12 cellular contexts compared by ENCODE assay signal in the genomic region with DNA sequence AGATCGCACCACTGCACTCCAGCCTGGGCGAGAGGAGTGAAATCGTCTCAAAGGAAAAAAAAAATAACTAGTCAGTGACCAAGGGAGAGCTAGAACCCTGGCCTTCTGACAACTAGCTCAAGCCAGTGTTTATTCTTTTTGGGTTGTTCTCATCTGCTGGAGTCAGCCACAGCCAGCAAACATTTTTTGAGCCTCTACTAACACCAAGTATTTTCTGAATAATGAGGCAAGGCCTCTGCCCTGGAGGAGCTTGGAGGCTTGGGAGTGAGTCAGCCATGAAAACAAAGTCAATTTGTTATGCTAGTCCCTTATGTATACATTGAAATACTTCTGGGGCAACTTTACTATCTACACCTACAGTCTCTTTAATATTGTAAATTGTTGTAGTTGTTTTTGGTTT. TPM values are rescaled to one million over a fixed set of nuclear protein-coding genes. Genes with fewer than 3 reads are reported as not detected.
DNase-seq lines count a peak whose midpoint lies in the region; ATAC-seq and TF ChIP-seq lines count a peak whose summit lies in the region.
"Had no signal": no experiment of that assay in that cellular context is flagged by ENCODE, and none has a peak within 500 bp of the region (broad histone marks: within the 10 kb centered on the region; RNA-seq: fewer than 3 reads in every experiment).

No MANE protein-coding gene starts in this region.

- H2AFZ ChIP-seq in fibroblast of lung (ENCODE audit: low read length) = no peak overlapping the region

- no peaks in the 10 kb centered on the region for H3K9me3 Mint-ChIP-seq in stimulated activated naive CD8-positive, alpha-beta T cell treated with anti-CD3 and anti-CD28 coated beads, Interleukin-15, amount 100 ng/mL, for 72 hours
- H3K9me3 Mint-ChIP-seq: immature natural killer cell had no signal

- H3K79me2 ChIP-seq in fibroblast of lung (ENCODE audit: control insufficient read depth, insufficient read depth, low read length) = no peaks in the 10 kb centered on the region

- H3K27me3 ChIP-seq in SJSA1 (replicated peaks) (no peaks in the 10 kb centered on the region), fibroblast of lung (ENCODE audit: control insufficient read depth, insufficient read depth, low read length) (no peaks in the 10 kb centered on the region), vagina (no peaks in the 10 kb centered on the region)
- H3K27me3 ChIP-seq: esophagus muscularis mucosa, stomach had no signal

- DNase-seq in Daoy (ENCODE audit: low read depth) (peak; percentile 67), SJSA1 (ENCODE audit: low read depth in 1 of 2, low spot score in 2 of 2) (peak; percentile 72 to 74), fibroblast of lung (ENCODE audit: low read depth in 2 of 2) (peak; percentile 92 to 93), renal cortical epithelial cell (ENCODE audit: low read depth) (peak; percentile 62), mucosa of gallbladder (ENCODE audit: low spot score) (no peak), vagina (ENCODE audit: extremely low spot score in 2 of 2) (no peak)
- no peak for DNase-seq in stimulated activated naive CD8-positive, alpha-beta T cell treated with anti-CD3 and anti-CD28 coated beads, Interleukin-15, amount 100 ng/mL, for 72 hours
- DNase-seq: activated CD4-positive, alpha-beta T cell treated with anti-CD3 and anti-CD28 coated beads, Interleukin-2, amount 50 U/mL, for 1 hour; immature natural killer cell; stomach had no signal

- no peaks in the 10 kb centered on the region for H3K4me1 Mint-ChIP-seq in stimulated activated naive CD8-positive, alpha-beta T cell treated with anti-CD3 and anti-CD28 coated beads, Interleukin-15, amount 100 ng/mL, for 72 hours
- H3K4me1 Mint-ChIP-seq: immature natural killer cell had no signal

- no peaks in the 10 kb centered on the region for H3K27me3 Mint-ChIP-seq in stimulated activated naive CD8-positive, alpha-beta T cell treated with anti-CD3 and anti-CD28 coated beads, Interleukin-15, amount 100 ng/mL, for 72 hours

- H3K36me3 ChIP-seq in SJSA1 (no peaks in the 10 kb centered on the region), fibroblast of lung (ENCODE audit: control insufficient read depth, insufficient read depth, low read length) (no peaks in the 10 kb centered on the region), vagina (no peaks in the 10 kb centered on the region)
- H3K36me3 ChIP-seq: stomach had no signal

- H3K27ac Mint-ChIP-seq in stimulated activated naive CD8-positive, alpha-beta T cell treated with anti-CD3 and anti-CD28 coated beads, Interleukin-15, amount 100 ng/mL, for 72 hours = no peak overlapping the region
- H3K27ac Mint-ChIP-seq: immature natural killer cell had no signal

- H3K9ac ChIP-seq in fibroblast of lung (ENCODE audit: insufficient read depth, low read length) = no peak overlapping the region

- peaks cover 24% of the 10 kb centered on the region for H3K4me1 ChIP-seq in SJSA1 (replicated peaks)
- H3K4me1 ChIP-seq in fibroblast of lung (ENCODE audit: control insufficient read depth, extremely low read depth, insufficient read depth, low read length) = peaks cover 7% of the 10 kb centered on the region
- peaks cover 6% of the 10 kb centered on the region for H3K4me1 ChIP-seq in vagina

- H3K4me3 ChIP-seq in SJSA1 (no peak overlapping the region), fibroblast of lung (replicated peaks in 1 of 4; ENCODE audit: control extremely low read depth in 1 of 4, insufficient read depth in 1 of 4, low read depth in 3 of 4, low read length in 4 of 4) (no peak overlapping the region), vagina (no peak overlapping the region)
- H3K4me3 ChIP-seq: esophagus muscularis mucosa, stomach had no signal

- TF ChIP-seq CTCF in fibroblast of lung (conservative IDR thresholded peaks at IDR 0.05 in 1 of 2, IDR thresholded peaks at IDR 0.05 in 1 of 2; ENCODE audit: low read depth in 1 of 2, low read length in 2 of 2) = no peak
- TF ChIP-seq CTCF in vagina (IDR thresholded peaks at IDR 0.05) = no peak

- H4K20me1 ChIP-seq in fibroblast of lung (ENCODE audit: control insufficient read depth, extremely low read depth, insufficient read depth, low read length) = no peaks in the 10 kb centered on the region

- no peak overlapping the region for H3K4me2 ChIP-seq in fibroblast of lung (ENCODE audit: extremely low read depth, insufficient read depth, low read length)

- ATAC-seq in stimulated activated naive CD8-positive, alpha-beta T cell treated with anti-CD3 and anti-CD28 coated beads, Interleukin-15, amount 100 ng/mL, for 72 hours = no peak
- no peak for ATAC-seq in HG02763 (IDR thresholded peaks at IDR 0.05; ENCODE audit: unreplicated experiment)

- H3K4me3 Mint-ChIP-seq in stimulated activated naive CD8-positive, alpha-beta T cell treated with anti-CD3 and anti-CD28 coated beads, Interleukin-15, amount 100 ng/mL, for 72 hours = no peak overlapping the region
- H3K4me3 Mint-ChIP-seq: immature natural killer cell had no signal

- TF ChIP-seq POLR2A in vagina (IDR thresholded peaks at IDR 0.05) = no peak

- no peaks in the 10 kb centered on the region for H3K9me3 ChIP-seq in SJSA1 (replicated peaks)
- no peaks in the 10 kb centered on the region for H3K9me3 ChIP-seq in fibroblast of lung (ENCODE audit: control insufficient read depth, insufficient read depth, low read depth, low read length)
- no peaks in the 10 kb centered on the region for H3K9me3 ChIP-seq in vagina
- H3K9me3 ChIP-seq: esophagus muscularis mucosa, stomach had no signal

- no peak overlapping the region for H3K27ac ChIP-seq in SJSA1
- H3K27ac ChIP-seq in fibroblast of lung (ENCODE audit: insufficient read depth, low read length) = no peak overlapping the region
- H3K27ac ChIP-seq in vagina = no peak overlapping the region
- H3K27ac ChIP-seq: esophagus muscularis mucosa, stomach had no signal

- intact Hi-C loops in vagina (cut with DNase I) = no loop called here

RNA-seq across cellular contexts. Expression of a gene that starts 46.5 kb away (rescaled TPM):
- 43.2 and 61.6 TPM in 2 replicates for total RNA-seq in Daoy (2014; rRNA removed; shearing (Covaris generic))
- 26.2 and 41.0 TPM in 2 replicates for total RNA-seq in SJSA1 (2014; rRNA removed; shearing (Covaris generic))
- total RNA-seq in fibroblast of lung (21.0 and 21.1 TPM in 2 replicates), renal cortical epithelial cell (21.9 and 41.0 TPM in 2 replicates), mucosa of gallbladder (13.9 TPM), vagina (35.8 TPM)
- polyA plus RNA-seq in fibroblast of lung = 21.5 and 28.4 TPM in 2 replicates
- polyA plus RNA-seq in fibroblast of lung (2012) = 37.2 and 37.8 TPM in 2 replicates
- polyA minus RNA-seq in fibroblast of lung (ENCODE audit: low replicate concordance) = 1.6 TPM in 1 of 2 replicates, not detected in the other

Comparison
In these comparisons a context has a peak if more than half of its experiments do, and no peak if none do; other contexts are left out.
1. DNase-seq: peak in Daoy (single experiment), SJSA1 (2 of 2), fibroblast of lung (2 of 2) and renal cortical epithelial cell (single experiment); none in mucosa of gallbladder (single experiment), stimulated activated naive CD8-positive, alpha-beta T cell treated with anti-CD3 and anti-CD28 coated beads, Interleukin-15, amount 100 ng/mL, for 72 hours (0 of 2) and vagina (0 of 2).